21 cellular contexts compared by ENCODE assay signal in genomic region chr9:98302938-98303337, GRCh38. TPM values are rescaled to one million over a fixed set of nuclear protein-coding genes. Genes with fewer than 3 reads are reported as not detected.
DNase-seq lines count a peak whose midpoint lies in the region; ATAC-seq, FAIRE-seq and TF ChIP-seq lines count a peak whose summit lies in the region.
"Had no signal": no experiment of that assay in that cellular context is flagged by ENCODE, and none has a peak within 500 bp of the region (broad histone marks: within the 10 kb centered on the region; RNA-seq: fewer than 3 reads in every experiment).

No MANE protein-coding gene starts in this region.

- no peak overlapping the region for H3K27ac ChIP-seq in right cardiac atrium (ENCODE audit: low read length)
- H3K27ac ChIP-seq in K562 (ENCODE audit: extremely low read depth, low read depth, low read length): no peak overlapping the region
- no peak overlapping the region for H3K27ac ChIP-seq in mesendoderm (ENCODE audit: low read depth, low read length)
- no peak overlapping the region for H3K27ac ChIP-seq in upper lobe of right lung
- no peak overlapping the region for H3K27ac ChIP-seq in RWPE1
- H3K27ac ChIP-seq: 22Rv1, A549, BLaER1, GM23248, HL-60 had no signal

- H3K9ac ChIP-seq in K562 (ENCODE audit: insufficient read depth in 1 of 2, low read depth in 2 of 2, low read length in 2 of 2): peak overlapping the region in 1 of 2 experiments; percentile 75; a peak in 2 of 4 replicates
- no peak overlapping the region for H3K9ac ChIP-seq in mesendoderm (ENCODE audit: low read length)
- H3K9ac ChIP-seq: BLaER1, GM23248 had no signal

- BruUV-seq in K562 (replicated peaks; lab: Mats Ljungman, UMichigan): no TSS peak

- no peak overlapping the region for H3K18ac ChIP-seq in mesendoderm (ENCODE audit: low read length)

- H3K4me1 ChIP-seq in right cardiac atrium (ENCODE audit: control insufficient read depth, insufficient read depth, low read length) (no peaks in the 10 kb centered on the region), K562 (replicated peaks in 1 of 2; ENCODE audit: control insufficient read depth in 2 of 2, insufficient read depth in 2 of 2, low read length in 2 of 2) (peaks cover 13 to 24% of the 10 kb centered on the region in 2 experiments), mesendoderm (ENCODE audit: control insufficient read depth, low read depth, low read length) (no peaks in the 10 kb centered on the region), upper lobe of right lung (no peaks in the 10 kb centered on the region)
- H3K4me1 ChIP-seq: A549, BLaER1 had no signal

- no peaks in the 10 kb centered on the region for H3K79me2 ChIP-seq in K562 (ENCODE audit: control insufficient read depth, insufficient read depth, low read length)
- no peaks in the 10 kb centered on the region for H3K79me2 ChIP-seq in mesendoderm (ENCODE audit: control insufficient read depth, insufficient read depth, low read length)

- H2BK120ac ChIP-seq in mesendoderm (ENCODE audit: low read depth, low read length): no peak overlapping the region

- no peak for TF ChIP-seq POLR2A in K562 (conservative IDR thresholded peaks at IDR 0.05)

- peak overlapping the region; percentile 16 for H2AK5ac ChIP-seq in mesendoderm (ENCODE audit: low read length)

- 95% methylated on average over 8 of the region's 8 CpGs for WGBS in right cardiac atrium
- 77% methylated on average over 8 of the region's 8 CpGs for WGBS in K562 (ENCODE audit: insufficient coverage, low coverage, missing lambda C conversion rate)
- WGBS in mesendoderm (ENCODE audit: extremely low coverage, insufficient coverage, low lambda C conversion rate): no CpG with 5 or more reads among the region's 8 CpGs

- TF ChIP-seq CTCF in K562 (IDR thresholded peaks at IDR 0.05 in 2 of 3, conservative IDR thresholded peaks at IDR 0.05 in 1 of 3; ENCODE audit: insufficient read depth in 2 of 3, low read depth in 1 of 3, low read length in 3 of 3) (no peak), upper lobe of right lung (IDR thresholded peaks at IDR 0.05) (no peak), RWPE1 (conservative IDR thresholded peaks at IDR 0.05; ENCODE audit: low read depth) (no peak), GM10266 (IDR thresholded peaks at IDR 0.05; ENCODE audit: control insufficient read depth, insufficient read depth, low read depth, missing control alignments) (no peak)

- no peak for TF ChIP-seq EP300 in K562 (IDR thresholded peaks at IDR 0.05; ENCODE audit: low read length)

- H4K5ac ChIP-seq in mesendoderm (ENCODE audit: low read length): no peak overlapping the region

- no peak overlapping the region for H2BK5ac ChIP-seq in mesendoderm (ENCODE audit: low read length)

- no peak overlapping the region for H4K8ac ChIP-seq in mesendoderm (ENCODE audit: low read depth, low read length)

- H4K20me1 ChIP-seq in K562 (replicated peaks; ENCODE audit: control insufficient read depth, insufficient read depth, low read length): no peaks in the 10 kb centered on the region
- H4K20me1 ChIP-seq: BLaER1 had no signal

- H3K56ac ChIP-seq in mesendoderm (ENCODE audit: low read length): peak overlapping the region; percentile 40

- ATAC-seq in Right ventricle myocardium inferior (peak; percentile 31), right cardiac atrium (no peak), K562 (peak; percentile 51), upper lobe of right lung (no peak), HG02884 (IDR thresholded peaks at IDR 0.05; ENCODE audit: unreplicated experiment) (no peak)
- ATAC-seq: A549 had no signal

- H2BK15ac ChIP-seq in mesendoderm (replicated peaks; ENCODE audit: low read depth): no peak overlapping the region

- CTCF ChIA-PET in K562 (lab: Yijun Ruan, JAX; ENCODE audit: low intra/inter-chr PET ratio) (no interaction called here), RWPE1 (lab: Yijun Ruan, JAX) (interaction anchor here (0.6 kb wide), 2 partner anchors 13 to 268 kb away, joined by 3 read pairs; no protein-coding TSS in a partner anchor)

- H3K9me1 ChIP-seq in K562 (ENCODE audit: control insufficient read depth, insufficient read depth, low read length): no peaks in the 10 kb centered on the region

- no peak overlapping the region for H3K23ac ChIP-seq in mesendoderm (ENCODE audit: low read length)

- in situ Hi-C loops in K562 (cut with MboI): loop anchor here (25.0 kb wide), 1 partner anchor 234 kb away; no protein-coding TSS in a partner anchor

- H3K9me3 ChIP-seq in right cardiac atrium (ENCODE audit: control insufficient read depth, low read length) (no peaks in the 10 kb centered on the region), K562 (replicated peaks; ENCODE audit: control insufficient read depth, insufficient read depth, low read depth, low read length) (no peaks in the 10 kb centered on the region), upper lobe of right lung (no peaks in the 10 kb centered on the region)
- H3K9me3 ChIP-seq: A549, BLaER1 had no signal

- FAIRE-seq in K562 (lab: Jason Lieb, UNC): no peak
- FAIRE-seq: A549, GM12891, GM19239, H54 had no signal

- H3K27me3 ChIP-seq in right cardiac atrium (ENCODE audit: control insufficient read depth, insufficient read depth) (no peaks in the 10 kb centered on the region), K562 (ENCODE audit: control insufficient read depth in 2 of 2, insufficient read depth in 2 of 2, low read length in 2 of 2) (no peaks in the 10 kb centered on the region), mesendoderm (ENCODE audit: insufficient read depth, low read length, poor library complexity) (no peaks in the 10 kb centered on the region), upper lobe of right lung (no peaks in the 10 kb centered on the region)
- H3K27me3 ChIP-seq: BLaER1 had no signal

- H3K4me3 ChIP-seq in right cardiac atrium (ENCODE audit: low read length): no peak overlapping the region
- no peak overlapping the region for H3K4me3 ChIP-seq in K562
- H3K4me3 ChIP-seq in mesendoderm (ENCODE audit: low read length): no peak overlapping the region
- H3K4me3 ChIP-seq in upper lobe of right lung: no peak overlapping the region
- H3K4me3 ChIP-seq: A549, BLaER1, GM23248 had no signal

- H3K79me1 ChIP-seq in mesendoderm (ENCODE audit: low read length): no peaks in the 10 kb centered on the region

- H3K36me3 ChIP-seq in K562 (ENCODE audit: control insufficient read depth, insufficient read depth, low read length) (no peaks in the 10 kb centered on the region), mesendoderm (ENCODE audit: control insufficient read depth, insufficient read depth, low read length) (no peaks in the 10 kb centered on the region), upper lobe of right lung (no peaks in the 10 kb centered on the region)
- H3K36me3 ChIP-seq: BLaER1 had no signal

- no peak for TF ChIP-seq RAD21 in K562 (CRISPR knock-in tag; conservative IDR thresholded peaks at IDR 0.05 in 1 of 2, IDR thresholded peaks at IDR 0.05 in 1 of 2)

- peak overlapping the region; percentile 78; the same call in 1 of the 2 replicates for H2AFZ ChIP-seq in K562 (ENCODE audit: low read depth, low read length)
- H2AFZ ChIP-seq: GM23248 had no signal

- H3K4me2 ChIP-seq in K562 (ENCODE audit: insufficient read depth, low read length): no peak overlapping the region
- H3K4me2 ChIP-seq in mesendoderm (ENCODE audit: low read length): no peak overlapping the region
- H3K4me2 ChIP-seq: A549, BLaER1 had no signal

- POLR2A ChIA-PET in K562 (lab: Yijun Ruan, JAX) (interaction anchor here (0.5 to 1.0 kb wide), 2 partner anchors 10 to 218 kb away, joined by 3 read pairs; no protein-coding TSS in a partner anchor), RWPE1 (lab: Yijun Ruan, JAX; ENCODE audit: low non-redundant PET) (no interaction called here)

- intact Hi-C loops in Right ventricle myocardium inferior (cut with DNase I) (no loop called here), right cardiac atrium (cut with DNase I) (no loop called here), K562 (cut with micrococcal nuclease) (no loop called here), upper lobe of right lung (cut with DNase I) (no loop called here)

- H3K4ac ChIP-seq in mesendoderm (ENCODE audit: low read depth, low read length): peak overlapping the region; percentile 6

- DNase-seq in Right ventricle myocardium inferior (ENCODE audit: missing footprints) (no peak), right cardiac atrium (no peak), K562 (ENCODE audit: extremely low read depth in 1 of 4, low spot score in 3 of 4) (no peak), mesendoderm (no peak), upper lobe of right lung (peak; percentile 55), RWPE1 (ENCODE audit: low spot score) (no peak), GM10266 (ENCODE audit: extremely low spot score) (no peak)
- DNase-seq: Calu3; CD4-positive, alpha-beta memory T cell; DMS79 treated with DMSO at 0.1 percent for 48 hours; GF-D8; GM23248; HCEC 1CT had no signal

TF ChIP-seq in K562, 482 proteins besides CTCF, POLR2A, EP300 and RAD21 (continues in another document):
- TF ChIP-seq POLR3A (IDR thresholded peaks at IDR 0.05; ENCODE audit: borderline replicate concordance, extremely low read depth, insufficient read depth, insufficient read length): no peak

RNA-seq across cellular contexts. Expression of gene TBC1D2, which starts 47.5 kb away (rescaled TPM):
- total RNA-seq in Right ventricle myocardium inferior: 2.3 TPM
- total RNA-seq in right cardiac atrium: 1 to 10 TPM; 2.5 to 3.5 (median 3.2) TPM
- polyA plus RNA-seq in right cardiac atrium: 1.6 TPM
- total RNA-seq in K562 (2011; cell fraction: chromatin; rRNA removed; ENCODE audit: low replicate concordance): 7.6 and 15.3 TPM in 2 replicates
- 9.9 and 12.0 TPM in 2 replicates for total RNA-seq in K562 (2011; cell fraction: nucleolus; rRNA removed)
- total RNA-seq in K562 (2011; cell fraction: nucleoplasm; rRNA removed): 6.6 and 7.3 TPM in 2 replicates
- total RNA-seq in K562 (2014; rRNA removed): 5.3 and 6.1 TPM in 2 replicates
- 1.4 and 1.8 TPM in 2 replicates for total RNA-seq in K562 (2014; rRNA removed; fragmentation: Illumina TruSeq; extraction: Trizol)
- total RNA-seq in K562 (2015; rRNA removed; fragmentation: Illumina TruSeq; extraction: Trizol): 3.2 and 3.8 TPM in 2 replicates
- total RNA-seq in K562 (2021): 6.1 and 7.0 TPM in 2 replicates
- 2.5 and 3.5 TPM in 2 replicates for polyA plus RNA-seq in K562 (2011; rRNA removed)
- 2.7 and 8.4 TPM in 2 replicates for polyA plus RNA-seq in K562 (2011; cell fraction: cytosol; rRNA removed)
- 5.7 and 10.1 TPM in 2 replicates for polyA plus RNA-seq in K562 (2011; cell fraction: nucleus; rRNA removed)
- 4.8 and 7.1 TPM in 2 replicates for polyA plus RNA-seq in K562 (2012)
- 2.2 and 3.9 TPM in 2 replicates for polyA plus RNA-seq in K562 (2014; fragmentation: Illumina TruSeq; extraction: Trizol)
- polyA plus RNA-seq in K562 (2014; fragmentation: Nextera tagmentation; extraction: Ambion mirVana): under 1 TPM; 0.10 to 0.21 TPM
- polyA plus RNA-seq in K562 (2014; rRNA removed): 5.2 and 5.4 TPM in 2 replicates
- 2.8 and 4.0 TPM in 2 replicates for polyA minus RNA-seq in K562 (2011; rRNA and poly(A)+ RNA removed)
- polyA minus RNA-seq in K562 (2011; cell fraction: cytosol; rRNA and poly(A)+ RNA removed): 4.3 and 4.5 TPM in 2 replicates
- 4.8 and 5.6 TPM in 2 replicates for polyA minus RNA-seq in K562 (2011; cell fraction: nucleus; rRNA and poly(A)+ RNA removed)
- polyA plus RNA-seq in mesendoderm (2013, experiment 1 of 2): 16.0 TPM
- polyA plus RNA-seq in mesendoderm (2013, experiment 2 of 2): 16.2 TPM
- 71.8 TPM for total RNA-seq in upper lobe of right lung

Comparison
In these comparisons a context has a peak if more than half of its experiments do, and no peak if none do; other contexts are left out.
1. ATAC-seq: peak in Right ventricle myocardium inferior (single experiment) and K562 (single experiment); none in right cardiac atrium (0 of 2), upper lobe of right lung (single experiment) and HG02884 (single experiment).